15 cellular contexts compared by ENCODE assay signal in genomic region chr7:134855467-134855866, GRCh38.
DNase-seq lines count a peak whose midpoint lies in the region; ATAC-seq and TF ChIP-seq lines count a peak whose summit lies in the region.
"Had no signal": no experiment of that assay in that cellular context is flagged by ENCODE, and none has a peak within 500 bp of the region (broad histone marks: within the 10 kb centered on the region; RNA-seq: fewer than 3 reads in every experiment).

No MANE protein-coding gene starts in this region.

- H4K91ac ChIP-seq in mesenchymal stem cell (ENCODE audit: low read length), result no peak overlapping the region

- H2AK5ac ChIP-seq in mesenchymal stem cell (ENCODE audit: low read length, severe bottlenecking), result no peak overlapping the region

- TF ChIP-seq CTCF in brain microvascular endothelial cell (IDR thresholded peaks at IDR 0.05; ENCODE audit: low read depth, low read length, missing control alignments) (no peak), tibial nerve (IDR thresholded peaks at IDR 0.05) (no peak), lower leg skin (IDR thresholded peaks at IDR 0.05) (no peak)

- H3K4me3 Mint-ChIP-seq in activated naive CD4-positive, alpha-beta T cell treated with anti-CD3 and anti-CD28 coated beads for 36 hours, result peak overlapping the region; percentile 39

- H4K8ac ChIP-seq in mesenchymal stem cell (ENCODE audit: low read length), result no peak overlapping the region

- H3K23ac ChIP-seq in mesenchymal stem cell (ENCODE audit: low read length in 2 of 2), result no peak overlapping the region

- no peak overlapping the region for H3K14ac ChIP-seq in mesenchymal stem cell (ENCODE audit: low read length in 2 of 2)

- no peak for TF ChIP-seq EP300 in tibial nerve (IDR thresholded peaks at IDR 0.05)

- H3K4me1 ChIP-seq in mesenchymal stem cell (ENCODE audit: control insufficient read depth, insufficient read depth, low read depth, low read length), result peaks cover 2% of the 10 kb centered on the region
- peaks cover 0 to 60% (median 7%) of the 10 kb centered on the region in 4 donors for H3K4me1 ChIP-seq in tibial nerve

- ATAC-seq in GM21381 (IDR thresholded peaks at IDR 0.05; ENCODE audit: unreplicated experiment), result no peak

- H3K9ac ChIP-seq in mesenchymal stem cell (ENCODE audit: low read length), result peak overlapping the region; percentile 75

- no peak overlapping the region for H2BK12ac ChIP-seq in mesenchymal stem cell (ENCODE audit: low read length in 2 of 2)

- H3K27ac ChIP-seq in brain microvascular endothelial cell (peak overlapping the region; percentile 38), mesenchymal stem cell (ENCODE audit: low read length, poor library complexity, severe bottlenecking) (no peak overlapping the region), tibial nerve (peak overlapping the region in 3 of 4 donors; percentile 55 to 82 (median 69))
- H3K27ac ChIP-seq: left lung, RWPE1 had no signal

- peaks cover 42% of the 10 kb centered on the region for H3K4me1 Mint-ChIP-seq in activated naive CD4-positive, alpha-beta T cell treated with anti-CD3 and anti-CD28 coated beads for 36 hours (ENCODE audit: low read depth)

- DNase-seq in activated naive CD4-positive, alpha-beta T cell treated with anti-CD3 and anti-CD28 coated beads for 36 hours, result no peak
- no peak for DNase-seq in activated naive CD4-positive, alpha-beta T cell treated with Interleukin-2 at 50 U/mL for 16 hours
- DNase-seq in brain microvascular endothelial cell (no peak), mesenchymal stem cell (no peak), tibial nerve (ENCODE audit: low spot score in 2 of 2) (no peak), germinal center (ENCODE audit: low spot score) (no peak), lower leg skin (ENCODE audit: low spot score in 2 of 2) (no peak)
- DNase-seq: activated CD4-positive, CD25-positive, alpha-beta regulatory T cell; DMS79 treated with DMSO at 0.1 percent for 48 hours; left lung; NCI-H1105; NCI-H526 treated with DMSO at 0.1 percent for 48 hours; trophoblast cell had no signal

- H2AFZ ChIP-seq in mesenchymal stem cell (ENCODE audit: low read depth, low read length), result no peak overlapping the region

- H3K4ac ChIP-seq in mesenchymal stem cell (ENCODE audit: low read depth in 1 of 2, low read length in 2 of 2), result no peak overlapping the region

- TF ChIP-seq POLR2A in tibial nerve (IDR thresholded peaks at IDR 0.05) (no peak), lower leg skin (IDR thresholded peaks at IDR 0.05) (no peak)

- H2BK5ac ChIP-seq in mesenchymal stem cell (ENCODE audit: low read depth, low read length, poor library complexity, severe bottlenecking), result no peak overlapping the region

- no peak overlapping the region for H2BK120ac ChIP-seq in mesenchymal stem cell (ENCODE audit: low read depth, low read length)

- CTCF ChIA-PET in activated naive CD4-positive, alpha-beta T cell treated with anti-CD3 and anti-CD28 coated beads for 36 hours (lab: Charles Lee), result interaction anchor here (0.6 to 0.8 kb wide), 2 partner anchors 9 to 19 kb away, joined by 3 to 4 read pairs; no protein-coding TSS in a partner anchor

- H3K36me3 Mint-ChIP-seq in activated naive CD4-positive, alpha-beta T cell treated with anti-CD3 and anti-CD28 coated beads for 36 hours (ENCODE audit: low read depth), result peaks cover 7% of the 10 kb centered on the region

- H3K36me3 ChIP-seq in brain microvascular endothelial cell (replicated peaks) (peaks cover 25% of the 10 kb centered on the region), mesenchymal stem cell (ENCODE audit: control insufficient read depth in 1 of 2, insufficient read depth in 2 of 2, low read depth in 1 of 2, low read length in 2 of 2) (peaks cover 5 to 6% of the 10 kb centered on the region in 2 experiments), tibial nerve (no peaks in the 10 kb centered on the region)
- H3K36me3 ChIP-seq: left lung had no signal

- no peak overlapping the region for H2BK15ac ChIP-seq in mesenchymal stem cell (ENCODE audit: low read depth, poor library complexity, severe bottlenecking)

- H3K4me2 ChIP-seq in mesenchymal stem cell (ENCODE audit: low read length, poor library complexity, severe bottlenecking), result no peak overlapping the region

- H3K27me3 ChIP-seq in brain microvascular endothelial cell (replicated peaks) (no peaks in the 10 kb centered on the region), mesenchymal stem cell (ENCODE audit: control insufficient read depth in 1 of 2, insufficient read depth in 1 of 2, low read length in 2 of 2) (no peaks in the 10 kb centered on the region), tibial nerve (no peaks in the 10 kb centered on the region)
- H3K27me3 ChIP-seq: left lung had no signal

- H3K4me3 ChIP-seq in brain microvascular endothelial cell (ENCODE audit: low read depth, low read length), result no peak overlapping the region
- H3K4me3 ChIP-seq in mesenchymal stem cell (ENCODE audit: insufficient read depth in 1 of 2, low read depth in 1 of 2, low read length in 2 of 2), result peak overlapping the region in 1 of 2 experiments; percentile 61
- no peak overlapping the region for H3K4me3 ChIP-seq in tibial nerve
- H3K4me3 ChIP-seq in lower leg skin (ENCODE audit: low read depth, poor library complexity, severe bottlenecking), result no peak overlapping the region
- H3K4me3 ChIP-seq: left lung had no signal

- WGBS in mesenchymal stem cell, result 89% methylated on average over 2 of the region's 2 CpGs
- 18 to 27% methylated on average over 2 of the region's 2 CpGs for WGBS in tibial nerve, 2 donors
- 25 to 34% methylated on average over 2 of the region's 2 CpGs for WGBS in lower leg skin, 2 donors

- peak overlapping the region; percentile 44 for H3K27ac Mint-ChIP-seq in activated naive CD4-positive, alpha-beta T cell treated with anti-CD3 and anti-CD28 coated beads for 36 hours

- in situ Hi-C loops in brain microvascular endothelial cell (cut with HindIII; ENCODE audit: low pct_ligation_motif_present, low sequenced_read_pairs), result no loop called here

- no peak overlapping the region for H3K18ac ChIP-seq in mesenchymal stem cell (ENCODE audit: low read depth in 1 of 2, low read length in 2 of 2)

- peaks cover 2% of the 10 kb centered on the region for H3K9me3 Mint-ChIP-seq in activated naive CD4-positive, alpha-beta T cell treated with anti-CD3 and anti-CD28 coated beads for 36 hours

- H3K27me3 Mint-ChIP-seq in activated naive CD4-positive, alpha-beta T cell treated with anti-CD3 and anti-CD28 coated beads for 36 hours (ENCODE audit: low read depth), result no peaks in the 10 kb centered on the region

- intact Hi-C loops in activated naive CD4-positive, alpha-beta T cell treated with anti-CD3 and anti-CD28 coated beads for 36 hours (cut with micrococcal nuclease), result loop anchor here (2.0 kb wide), 1 partner anchor 209 kb away; the partner anchor contains the start of gene BPGM
- intact Hi-C loops in lower leg skin (cut with DNase I; ENCODE audit: low total_unique reads), result no loop called here

- no peaks in the 10 kb centered on the region for H3K9me3 ChIP-seq in mesenchymal stem cell (ENCODE audit: control insufficient read depth, low read length)
- H3K9me3 ChIP-seq in tibial nerve, result no peaks in the 10 kb centered on the region
- H3K9me3 ChIP-seq: left lung had no signal

- H3K79me1 ChIP-seq in mesenchymal stem cell (replicated peaks; ENCODE audit: low read length, poor library complexity, severe bottlenecking), result peaks cover 29% of the 10 kb centered on the region
